Comparison of ENCODE assay signal across 13 cellular contexts in genomic region chr3:123620338-123620737, GRCh38. TPM values are rescaled to one million over a fixed set of nuclear protein-coding genes. Genes with fewer than 3 reads are reported as not detected.
A peak's percentile ranks its signal among the peaks of the same experiment; 100 is the strongest.
DNase-seq lines count a peak whose midpoint lies in the region; ATAC-seq, FAIRE-seq and TF ChIP-seq lines count a peak whose summit lies in the region.
"Had no signal": no experiment of that assay in that cellular context is flagged by ENCODE, and none has a peak within 500 bp of the region (broad histone marks: within the 10 kb centered on the region; RNA-seq: fewer than 3 reads in every experiment).

No MANE protein-coding gene starts in this region.

- H3K27ac ChIP-seq in coronary artery (peak overlapping the region; percentile 60 to 79), HepG2 (ENCODE audit: extremely low read length, insufficient read depth, low read length) (peak overlapping the region; percentile 15), skin epidermis (peak overlapping the region in 11 of 21 experiments; percentile 5 to 70 (median 25))

- no peak for FAIRE-seq in HepG2 (lab: Jason Lieb, UNC)
- FAIRE-seq: HTR-8/SVneo had no signal

- TF ChIP-seq POLR2A in HepG2 (IDR thresholded peaks at IDR 0.05; ENCODE audit: insufficient read depth in 1 of 2, low read depth in 2 of 2, low read length in 2 of 2) (no peak), lower leg skin (IDR thresholded peaks at IDR 0.05) (no peak)

- H3K9me3 ChIP-seq in HepG2 (ENCODE audit: low read length) = no peaks in the 10 kb centered on the region
- H3K9me3 ChIP-seq: BLaER1 treated with 17β-estradiol and CSF1 and Interleukin-3, amounts not matched to agents 10 nM and 100 nM had no signal

- TF ChIP-seq EP300 in HepG2 (IDR thresholded peaks at IDR 0.05; ENCODE audit: low read depth in 2 of 2, low read length in 2 of 2) (no peak), HepG2 (CRISPR knock-in tag; IDR thresholded peaks at IDR 0.05; ENCODE audit: borderline replicate concordance) (no peak)

- H3K79me2 ChIP-seq in HepG2 (ENCODE audit: insufficient read depth, low read length) = no peaks in the 10 kb centered on the region

- intact Hi-C loops in HepG2 (cut with micrococcal nuclease; ENCODE audit: unreplicated experiment) (loop anchor here (1.0 kb wide), 1 partner anchor 15 kb away; no protein-coding TSS in a partner anchor), lower leg skin (cut with DNase I; ENCODE audit: low total_unique reads) (no loop called here)

- H4K20me1 ChIP-seq in HepG2 (ENCODE audit: insufficient read depth, low read length) = no peaks in the 10 kb centered on the region

- CTCF ChIA-PET in HepG2 (lab: Yijun Ruan, JAX; ENCODE audit: low intra/inter-chr PET ratio, low total read pairs) = no interaction called here

- no peak for TF ChIP-seq CTCF in coronary artery (IDR thresholded peaks at IDR 0.05)
- no peak for TF ChIP-seq CTCF in HepG2 (CRISPR knock-in tag; IDR thresholded peaks at IDR 0.05)
- no peak for TF ChIP-seq CTCF in lower leg skin (IDR thresholded peaks at IDR 0.05)

- H3K9ac ChIP-seq in HepG2 (ENCODE audit: insufficient read depth, low read depth, low read length) = no peak overlapping the region
- H3K9ac ChIP-seq: BLaER1 treated with 17β-estradiol and CSF1 and Interleukin-3, amounts not matched to agents 10 nM and 100 nM had no signal

- no peak overlapping the region for H3K4me2 ChIP-seq in HepG2 (ENCODE audit: low read depth, low read length)

- POLR2A ChIA-PET in HepG2 (lab: Yijun Ruan, JAX) = interaction anchor here (1.0 to 1.3 kb wide), 3 partner anchors 14 to 36 kb away, joined by 3 to 4 read pairs (median 4); partner anchors contain the start of gene HACD2

- 92% methylated on average over 8 of the region's 8 CpGs for WGBS in HepG2 (ENCODE audit: low lambda C conversion rate)
- 66 to 69% methylated on average over 8 of the region's 8 CpGs for WGBS in lower leg skin, 2 donors

- no peak overlapping the region for H2AFZ ChIP-seq in HepG2 (ENCODE audit: low read length)

- peaks cover 12 to 23% of the 10 kb centered on the region in 2 experiments; a peak in 4 of 5 replicates for H3K36me3 ChIP-seq in HepG2 (replicated peaks in 1 of 2; ENCODE audit: control insufficient read depth in 1 of 2, insufficient read depth in 2 of 2, low read length in 2 of 2)

- in situ Hi-C loops in HepG2 (cut with HindIII; ENCODE audit: extremely low pct_ligation_motif_present, low pct_unique_long_range_greater_than_20kb) = no loop called here

- peaks cover 37% of the 10 kb centered on the region for H3K4me1 ChIP-seq in HepG2 (ENCODE audit: insufficient read depth, low read length)

- DNase-seq in M059J (ENCODE audit: low read depth) = peak; percentile 58
- no peak for DNase-seq in coronary artery (ENCODE audit: low spot score)
- peak; percentile 54 for DNase-seq in HepG2 (ENCODE audit: low spot score)
- DNase-seq in NCI-H2227 (lab: John Stamatoyannopoulos, UW; ENCODE audit: unreplicated experiment) = no peak
- no peak for DNase-seq in dedifferentiated amniotic fluid mesenchymal stem cell (ENCODE audit: extremely low spot score)
- no peak for DNase-seq in lower leg skin (ENCODE audit: low spot score in 2 of 2)
- no peak for DNase-seq in effector CD4-positive, alpha-beta T cell
- DNase-seq: activated CD4-positive, alpha-beta T cell treated with anti-CD3 and anti-CD28 coated beads, Interleukin-2, amount 50 U/mL, for 4 hours; activated naive CD4-positive, alpha-beta T cell treated with anti-CD3 and anti-CD28 coated beads for 36 hours; T-cell had no signal

- ATAC-seq in HepG2 = peak; percentile 53; the same call in 2 of the 3 replicates
- ATAC-seq: T-cell had no signal

- H3K4me3 ChIP-seq in coronary artery (peak overlapping the region; percentile 34), HepG2 (replicated peaks in 1 of 3; ENCODE audit: insufficient read depth in 1 of 3, low read depth in 2 of 3, low read length in 3 of 3) (no peak overlapping the region), skin epidermis (peak overlapping the region in 1 of 7 experiments; percentile 5), lower leg skin (ENCODE audit: low read depth, poor library complexity, severe bottlenecking) (no peak overlapping the region)
- H3K4me3 ChIP-seq: BLaER1 treated with 17β-estradiol and CSF1 and Interleukin-3, amounts not matched to agents 10 nM and 100 nM had no signal

- no peak for TF ChIP-seq RAD21 in HepG2 (CRISPR knock-in tag; IDR thresholded peaks at IDR 0.05)

- no peaks in the 10 kb centered on the region for H3K27me3 ChIP-seq in HepG2 (ENCODE audit: control insufficient read depth in 1 of 2, insufficient read depth in 2 of 2, low read length in 2 of 2)
- H3K27me3 ChIP-seq: BLaER1 treated with 17β-estradiol and CSF1 and Interleukin-3, amounts not matched to agents 10 nM and 100 nM had no signal

- BruUV-seq in HepG2 (replicated peaks; lab: Mats Ljungman, UMichigan) = no TSS peak

TF ChIP-seq in HepG2, 621 proteins besides CTCF, POLR2A, EP300 and RAD21:
- TF ChIP-seq ZNF687 (CRISPR knock-in tag; IDR thresholded peaks at IDR 0.05) = peak; percentile 24; the same call in 1 of the 2 replicates
- 0 out of 4 replicates have a peak, but pooled peaks have one; percentile 8 to 16 for TF ChIP-seq MAFK (conservative IDR thresholded peaks at IDR 0.05 in 1 of 2, IDR thresholded peaks at IDR 0.05 in 1 of 2; ENCODE audit: low read length in 2 of 2)
- TF ChIP-seq SRF (IDR thresholded peaks at IDR 0.05; ENCODE audit: low read depth, low read length) = peak; percentile 81; the same call in 1 of the 2 replicates
- no peak for TF ChIP-seq NRL (CRISPR knock-in tag; IDR thresholded peaks at IDR 0.05; ENCODE audit: borderline replicate concordance)
- no peak for TF ChIP-seq SOX6 (IDR thresholded peaks at IDR 0.05)
- TF ChIP-seq SOX6 (CRISPR knock-in tag; IDR thresholded peaks at IDR 0.05) = peak; percentile 14; the same call in 1 of the 2 replicates

RNA-seq across cellular contexts. Expression of gene HACD2, which starts 35.5 kb away (rescaled TPM):
- total RNA-seq in M059J (2014; rRNA removed; shearing (Covaris generic)) = 43.4 and 63.9 TPM in 2 replicates
- total RNA-seq in HepG2 (2016; rRNA removed; fragmentation: Illumina TruSeq; extraction: Trizol) = 36.0 and 47.0 TPM in 2 replicates
- total RNA-seq in HepG2 (2016; cell fraction: cytosol; rRNA removed; fragmentation: Illumina TruSeq; extraction: Trizol; ENCODE audit: low read depth) = 4.5 and 4.6 TPM in 2 replicates
- 37.8 and 46.8 TPM in 2 replicates for total RNA-seq in HepG2 (2016; cell fraction: insoluble cytoplasmic fraction; rRNA removed; fragmentation: Illumina TruSeq; extraction: Trizol)
- 18.0 and 20.6 TPM in 2 replicates for total RNA-seq in HepG2 (2016; cell fraction: membrane; rRNA removed; fragmentation: Illumina TruSeq; extraction: Trizol)
- 59.2 and 72.7 TPM in 2 replicates for total RNA-seq in HepG2 (2016; cell fraction: nucleus; rRNA removed; fragmentation: Illumina TruSeq; extraction: Trizol)
- polyA plus RNA-seq in HepG2 (2011; rRNA removed) = 40.3 and 50.4 TPM in 2 replicates
- polyA plus RNA-seq in HepG2 (2011; cell fraction: cytosol; rRNA removed) = 21.2 and 36.3 TPM in 2 replicates
- 10.3 and 13.9 TPM in 2 replicates for polyA plus RNA-seq in HepG2 (2011; cell fraction: nucleus; rRNA removed)
- 27.7 and 29.5 TPM in 2 replicates for polyA plus RNA-seq in HepG2 (2012)
- 2.4 and 2.8 TPM in 2 replicates for polyA plus RNA-seq in HepG2 (2016; cell fraction: cytosol; fragmentation: Illumina TruSeq; extraction: Trizol; ENCODE audit: low read depth)
- polyA plus RNA-seq in HepG2 (2016; cell fraction: insoluble cytoplasmic fraction; fragmentation: Illumina TruSeq; extraction: Trizol; ENCODE audit: low read depth) = 37.0 and 37.7 TPM in 2 replicates
- 8.1 and 8.5 TPM in 2 replicates for polyA plus RNA-seq in HepG2 (2016; cell fraction: membrane; fragmentation: Illumina TruSeq; extraction: Trizol; ENCODE audit: low read depth)
- polyA plus RNA-seq in HepG2 (2016; cell fraction: nucleus; fragmentation: Illumina TruSeq; extraction: Trizol; ENCODE audit: insufficient read depth, low read depth) = 89.7 and 91.1 TPM in 2 replicates
- polyA minus RNA-seq in HepG2 (2011; rRNA and poly(A)+ RNA removed; ENCODE audit: low replicate concordance) = 77.4 and 153 TPM in 2 replicates
- 34.3 and 34.9 TPM in 2 replicates for polyA minus RNA-seq in HepG2 (2011; cell fraction: cytosol; rRNA and poly(A)+ RNA removed)
- 29.0 and 33.9 TPM in 2 replicates for polyA minus RNA-seq in HepG2 (2011; cell fraction: nucleus; rRNA and poly(A)+ RNA removed)
- total RNA-seq in lower leg skin = 10 to 100 TPM; 29.3 to 56.4 (median 40.2) TPM

Comparison
In these comparisons a context has a peak if more than half of its experiments do, and no peak if none do; other contexts are left out.
1. DNase-seq: peak in M059J (single experiment) and HepG2 (single experiment); none in coronary artery (single experiment), NCI-H2227 (single experiment), dedifferentiated amniotic fluid mesenchymal stem cell (single experiment), lower leg skin (0 of 2) and effector CD4-positive, alpha-beta T cell (single experiment).
2. H3K27ac ChIP-seq: peak in every context shown above with its lines; median percentile 70 in coronary artery; 25 in skin epidermis; 15 in HepG2.